ENCODE assay signal across 20 cellular contexts in genomic region chr2:234047361-234047760, GRCh38. TPM values are rescaled to one million over a fixed set of nuclear protein-coding genes. Genes with fewer than 3 reads are reported as not detected.
DNase-seq lines count a peak whose midpoint lies in the region; FAIRE-seq and TF ChIP-seq lines count a peak whose summit lies in the region.
"Had no signal": no experiment of that assay in that cellular context is flagged by ENCODE, and none has a peak within 500 bp of the region (broad histone marks: within the 10 kb centered on the region; RNA-seq: fewer than 3 reads in every experiment).

No MANE protein-coding gene starts in this region.

- TF ChIP-seq CTCF in astrocyte (IDR thresholded peaks at IDR 0.05; ENCODE audit: insufficient read depth, low read depth, low read length) = no peak
- no peak for TF ChIP-seq CTCF in foreskin fibroblast (IDR thresholded peaks at IDR 0.05; ENCODE audit: low read depth, low read length)

- no peaks in the 10 kb centered on the region for H3K36me3 ChIP-seq in astrocyte (ENCODE audit: insufficient read depth, low read length)

- H2AFZ ChIP-seq in astrocyte (ENCODE audit: low read depth, low read length) = no peak overlapping the region
- H2AFZ ChIP-seq: GM23338 had no signal

- H3K27me3 Mint-ChIP-seq in astrocyte (ENCODE audit: low read depth, unreplicated experiment) = no peaks in the 10 kb centered on the region

- no peak overlapping the region for H3K4me2 ChIP-seq in astrocyte (ENCODE audit: low read length)
- H3K4me2 ChIP-seq: GM23338 had no signal

- H3K27ac Mint-ChIP-seq in astrocyte (ENCODE audit: unreplicated experiment) = no peak overlapping the region
- H3K27ac Mint-ChIP-seq: CD14-positive monocyte; CD8-positive, alpha-beta T cell; GM23338 had no signal

- H3K4me1 Mint-ChIP-seq in astrocyte (ENCODE audit: low read depth, unreplicated experiment) = peaks cover 7% of the 10 kb centered on the region
- H3K4me1 Mint-ChIP-seq: CD14-positive monocyte had no signal

- peaks cover 7% of the 10 kb centered on the region for H3K4me1 ChIP-seq in astrocyte (ENCODE audit: insufficient read depth, low read length)

- H3K9ac ChIP-seq in astrocyte (ENCODE audit: low read length) = no peak overlapping the region

- no peaks in the 10 kb centered on the region for H3K36me3 Mint-ChIP-seq in astrocyte (ENCODE audit: low read depth, unreplicated experiment)
- H3K36me3 Mint-ChIP-seq: CD14-positive monocyte; CD8-positive, alpha-beta T cell had no signal

- DNase-seq in ELR (ENCODE audit: low read depth) = peak; percentile 17
- DNase-seq in M059J (ENCODE audit: low read depth) = peak; percentile 43
- DNase-seq in astrocyte (ENCODE audit: low read depth) = peak; percentile 11
- peak; percentile 55 to 67 for DNase-seq in foreskin fibroblast
- no peak for DNase-seq in NCI-H128 (lab: John Stamatoyannopoulos, UW; ENCODE audit: unreplicated experiment)
- DNase-seq in EL = no peak
- DNase-seq in NK-92 (lab: John Stamatoyannopoulos, UW; ENCODE audit: unreplicated experiment) = no peak
- no peak for DNase-seq in HTR-8/SVneo (ENCODE audit: insufficient read length, low spot score)
- DNase-seq: CD8-positive, alpha-beta T cell; COR-L47; DMS153; DMS79 treated with DMSO at 0.1 percent for 48 hours; H7 had no signal

- H3K27me3 ChIP-seq in astrocyte (ENCODE audit: insufficient read depth, low read length) = no peaks in the 10 kb centered on the region

- H3K27ac ChIP-seq in astrocyte (ENCODE audit: low read depth, low read length) = no peak overlapping the region
- H3K27ac ChIP-seq: 22Rv1 had no signal

- no peaks in the 10 kb centered on the region for H4K20me1 ChIP-seq in astrocyte (ENCODE audit: insufficient read depth, low read length)

- H3K4me3 Mint-ChIP-seq in astrocyte (ENCODE audit: unreplicated experiment) = no peak overlapping the region
- H3K4me3 Mint-ChIP-seq: CD14-positive monocyte; CD8-positive, alpha-beta T cell; GM23338 had no signal

- H3K9me3 Mint-ChIP-seq in astrocyte (ENCODE audit: unreplicated experiment) = no peaks in the 10 kb centered on the region
- H3K9me3 Mint-ChIP-seq: GM23338 had no signal

- no peak for FAIRE-seq in astrocyte (lab: Jason Lieb, UNC)
- FAIRE-seq in HTR-8/SVneo (lab: Jason Lieb, UNC) = no peak
- FAIRE-seq: GM18507, HepG2 had no signal

- peaks cover 3% of the 10 kb centered on the region for H3K9me3 ChIP-seq in astrocyte (ENCODE audit: insufficient read depth, low read depth, low read length)

- no peaks in the 10 kb centered on the region for H3K79me2 ChIP-seq in astrocyte (ENCODE audit: insufficient read depth, low read length)

- H3K4me3 ChIP-seq in astrocyte (ENCODE audit: insufficient read depth, low read depth, low read length) (no peak overlapping the region), foreskin fibroblast (ENCODE audit: low read depth in 1 of 2, low read length in 2 of 2) (no peak overlapping the region)
- H3K4me3 ChIP-seq: GM23338 had no signal

RNA-seq across cellular contexts. Expression of gene SPP2, which starts 3.1 kb away (rescaled TPM):
- total RNA-seq in M059J (2014; rRNA removed; shearing (Covaris generic)) = 0.27 TPM in 1 of 2 replicates, not detected in the other
- not detected in 2 replicates for total RNA-seq in astrocyte
- total RNA-seq: A673; CD8-positive, alpha-beta T cell; GM23338; H7; HepG2; HT1080 had no signal

Comparison
In these comparisons a context has a peak if more than half of its experiments do, and no peak if none do; other contexts are left out.
1. DNase-seq: peak in ELR (single experiment), M059J (single experiment), astrocyte (single experiment) and foreskin fibroblast (2 of 2); none in NCI-H128 (single experiment), EL (single experiment), NK-92 (single experiment) and HTR-8/SVneo (single experiment).